1 cellular context compared by ENCODE assay signal in genomic region chr2:96727431-96727830, GRCh38.
TF ChIP-seq lines count a peak whose summit lies in the region.

No MANE protein-coding gene starts in this region.

TF ChIP-seq in HCT116, 20 proteins besides CTCF, POLR2A, EP300 and RAD21:
- TF ChIP-seq ZBTB33 (IDR thresholded peaks at IDR 0.05; ENCODE audit: extremely low read depth, insufficient replicate concordance, low read length) (no peak), YY1 (IDR thresholded peaks at IDR 0.05; ENCODE audit: extremely low read depth, insufficient replicate concordance, low read depth, low read length) (no peak), ZFX (IDR thresholded peaks at IDR 0.05) (no peak), ATF3 (IDR thresholded peaks at IDR 0.05) (no peak), ZNF274 (IDR thresholded peaks at IDR 0.05; ENCODE audit: low read depth, low read length) (no peak), FOSL1 (IDR thresholded peaks at IDR 0.05; ENCODE audit: low read depth) (no peak), JUND (IDR thresholded peaks at IDR 0.05) (no peak), POLR2AphosphoS5 (IDR thresholded peaks at IDR 0.05; ENCODE audit: low read depth, low read length) (no peak), SRF (IDR thresholded peaks at IDR 0.05; ENCODE audit: low read depth) (no peak), TCF7L2 (IDR thresholded peaks at IDR 0.05; ENCODE audit: borderline replicate concordance, extremely low read depth, insufficient read depth, insufficient read length) (no peak), EGR1 (IDR thresholded peaks at IDR 0.05; ENCODE audit: low read depth) (no peak)
